ENCODE assay signal across 10 cellular contexts in genomic region chr16:10879681-10880589, GRCh38. TPM values are rescaled to one million over a fixed set of nuclear protein-coding genes. Genes with fewer than 3 reads are reported as not detected.
DNase-seq lines count a peak whose midpoint lies in the region; ATAC-seq lines count a peak whose summit lies in the region.
"Had no signal": no experiment of that assay in that cellular context is flagged by ENCODE, and none has a peak within 500 bp of the region (broad histone marks: within the 10 kb centered on the region; RNA-seq: fewer than 3 reads in every experiment).

No MANE protein-coding gene starts in this region.

- H3K9me3 ChIP-seq in stomach smooth muscle (ENCODE audit: control insufficient read depth in 2 of 2, low read length in 2 of 2) = no peaks in the 10 kb centered on the region
- H3K9me3 ChIP-seq: A549 had no signal

- no peak overlapping the region for H3K27ac Mint-ChIP-seq in activated CD4-positive, alpha-beta T cell treated with anti-CD3 and anti-CD28 coated beads for 36 hours
- H3K27ac Mint-ChIP-seq in T-cell = peak overlapping the region in 1 of 2 donors; percentile 36
- H3K27ac Mint-ChIP-seq in immature natural killer cell = peak overlapping the region in 1 of 6 donors; percentile 57

- no peaks in the 10 kb centered on the region for H3K9me3 Mint-ChIP-seq in activated CD4-positive, alpha-beta T cell treated with anti-CD3 and anti-CD28 coated beads for 36 hours (ENCODE audit: low read depth)
- H3K9me3 Mint-ChIP-seq in T-cell (no peaks in the 10 kb centered on the region), immature natural killer cell (no peaks in the 10 kb centered on the region)

- POLR2A ChIA-PET in activated CD4-positive, alpha-beta T cell treated with anti-CD3 and anti-CD28 coated beads for 36 hours (lab: Charles Lee) = no interaction called here
- POLR2A ChIA-PET in T-cell (lab: Charles Lee) = no interaction called here

- peak overlapping the region; percentile 82 to 83 for H3K4me3 ChIP-seq in stomach smooth muscle (ENCODE audit: low read length in 2 of 2)

- DNase-seq in activated CD4-positive, alpha-beta T cell treated with anti-CD3 and anti-CD28 coated beads for 36 hours = no peak
- DNase-seq in activated CD4-positive, alpha-beta T cell treated with anti-CD3 and anti-CD28 coated beads, Interleukin-2, amount 50 U/mL, for 4 hours = no peak
- DNase-seq in T-cell (no peak), immature natural killer cell (no peak)
- DNase-seq: NCI-H1694 treated with DMSO at 0.1 percent for 48 hours had no signal

- intact Hi-C loops in activated CD4-positive, alpha-beta T cell treated with anti-CD3 and anti-CD28 coated beads for 36 hours (cut with DNase I, micrococcal nuclease) = loop anchor here (2.0 to 5.0 kb wide), 2 partner anchors 35 to 368 kb away; no protein-coding TSS in a partner anchor

- H3K27ac ChIP-seq in stomach smooth muscle (ENCODE audit: low read length) = peak overlapping the region; percentile 37
- H3K27ac ChIP-seq: A549 had no signal

- H3K36me3 Mint-ChIP-seq in activated CD4-positive, alpha-beta T cell treated with anti-CD3 and anti-CD28 coated beads for 36 hours (ENCODE audit: low read depth) = no peaks in the 10 kb centered on the region
- H3K36me3 Mint-ChIP-seq in T-cell (no peaks in the 10 kb centered on the region), immature natural killer cell (no peaks in the 10 kb centered on the region)

- H3K27me3 Mint-ChIP-seq in activated CD4-positive, alpha-beta T cell treated with anti-CD3 and anti-CD28 coated beads for 36 hours = peaks cover 63% of the 10 kb centered on the region
- H3K27me3 Mint-ChIP-seq in T-cell = peaks cover 33 to 43% of the 10 kb centered on the region in 2 donors
- H3K27me3 Mint-ChIP-seq in immature natural killer cell (ENCODE audit: low read depth in 3 of 3) = peaks cover 4 to 10% (median 8%) of the 10 kb centered on the region in 3 donors

- peaks cover 26 to 31% of the 10 kb centered on the region in 2 donors for H3K27me3 ChIP-seq in stomach smooth muscle (ENCODE audit: control insufficient read depth in 1 of 2, insufficient read depth in 2 of 2, low read length in 2 of 2)

- peak overlapping the region; percentile 70 for H3K4me3 Mint-ChIP-seq in activated CD4-positive, alpha-beta T cell treated with anti-CD3 and anti-CD28 coated beads for 36 hours
- H3K4me3 Mint-ChIP-seq in T-cell (peak overlapping the region; percentile 84 to 93 (median 88)), immature natural killer cell (peak overlapping the region; percentile 85 to 95 (median 90))

- H3K4me1 Mint-ChIP-seq in activated CD4-positive, alpha-beta T cell treated with anti-CD3 and anti-CD28 coated beads for 36 hours = peaks cover 54% of the 10 kb centered on the region
- peaks cover 45 to 61% (median 49%) of the 10 kb centered on the region in 3 donors for H3K4me1 Mint-ChIP-seq in T-cell
- peaks cover 50 to 67% of the 10 kb centered on the region in 2 donors for H3K4me1 Mint-ChIP-seq in immature natural killer cell

- peak overlapping the region in 1 of 2 donors; percentile 40 for H3K9ac ChIP-seq in stomach smooth muscle (ENCODE audit: low read length in 2 of 2)

- ATAC-seq in activated CD4-positive, alpha-beta T cell treated with anti-CD3 and anti-CD28 coated beads for 36 hours = no peak
- ATAC-seq in T-cell (replicated peaks in 1 of 4) = no peak
- no peak for ATAC-seq in GM21528 (IDR thresholded peaks at IDR 0.05; ENCODE audit: low FRiP score, unreplicated experiment)
- no peak for ATAC-seq in GM21360 (IDR thresholded peaks at IDR 0.05; ENCODE audit: unreplicated experiment)
- no peak for ATAC-seq in HG03521 (IDR thresholded peaks at IDR 0.05; ENCODE audit: unreplicated experiment)

- H3K36me3 ChIP-seq in stomach smooth muscle (ENCODE audit: control insufficient read depth in 2 of 2, insufficient read depth in 2 of 2, low read length in 2 of 2) = no peaks in the 10 kb centered on the region

- CTCF ChIA-PET in activated CD4-positive, alpha-beta T cell treated with anti-CD3 and anti-CD28 coated beads for 36 hours (lab: Charles Lee) = interaction anchor here (0.9 to 1.6 kb wide), 2 partner anchors 8 to 39 kb away, joined by 4 to 11 read pairs; no protein-coding TSS in a partner anchor
- CTCF ChIA-PET in T-cell (lab: Charles Lee) = no interaction called here

- H3K4me1 ChIP-seq in stomach smooth muscle (ENCODE audit: control insufficient read depth, insufficient read depth, low read length) = peaks cover 9% of the 10 kb centered on the region
- H3K4me1 ChIP-seq: A549 had no signal

RNA-seq across cellular contexts. Expression of gene CIITA, which starts 2.9 kb away (rescaled TPM):
- total RNA-seq in activated CD4-positive, alpha-beta T cell treated with anti-CD3 and anti-CD28 coated beads for 36 hours = 1 to 10 TPM in 1 of 2 experiments, under 1 TPM in 1; 0.87 to 1.4 TPM
- total RNA-seq in T-cell = 10 to 100 TPM; 10.5 to 36.7 (median 12.5) TPM
- polyA plus RNA-seq in immature natural killer cell = 1 to 10 TPM in 2 of 3 donors, under 1 TPM in 1; 0.25 to 2.4 (median 1.7) TPM

Comparison
In these comparisons a context has a peak if more than half of its experiments do, and no peak if none do; other contexts are left out.
1. RNA of gene CIITA, which starts 2.9 kb away (total RNA-seq): 10.5 to 36.7 TPM in T-cell; 0.87 to 1.4 TPM in activated CD4-positive, alpha-beta T cell treated with anti-CD3 and anti-CD28 coated beads for 36 hours; every median in the first group is over 4 times any median in the second.
2. Peak in every context shown above with its lines, with median percentiles within 50 percentile points of each other: H3K4me3 Mint-ChIP-seq.